Comparison of ENCODE assay signal across 23 cellular contexts in genomic region chr6:160921095-160921494, GRCh38.
"Had no signal": no experiment of that assay in that cellular context is flagged by ENCODE, and none has a peak within 500 bp of the region (broad histone marks: within the 10 kb centered on the region; RNA-seq: fewer than 3 reads in every experiment).

No MANE protein-coding gene starts in this region.

- H3K27me3 ChIP-seq: colonic mucosa, esophagus squamous epithelium, gastrocnemius medialis, left lung had no signal

- FAIRE-seq: endometrium, islet of Langerhans, keratinocyte had no signal

- ATAC-seq: effector memory CD8-positive, alpha-beta T cell; gastrocnemius medialis; heart right ventricle; left cardiac atrium; left ventricle myocardium superior; mucosa of descending colon had no signal

- H3K9me3 ChIP-seq: colonic mucosa, esophagus squamous epithelium, gastrocnemius medialis, heart right ventricle, left lung, lower lobe of right lung, mucosa of descending colon had no signal

- DNase-seq: colonic mucosa; cortex of kidney; effector CD8-positive, alpha-beta T cell; effector memory CD8-positive, alpha-beta T cell; endodermal cell; erythroblast; esophagus squamous epithelium; foreskin melanocyte; gastrocnemius medialis; glutamatergic neuron; head of caudate nucleus; heart right ventricle; hippocampal formation; left cardiac atrium; left lung; left ventricle myocardium superior; lower lobe of right lung; mesenchymal stem cell; mucosa of descending colon; naive B cell had no signal

- H3K36me3 ChIP-seq: colonic mucosa, esophagus squamous epithelium, gastrocnemius medialis, heart right ventricle, left lung, lower lobe of right lung had no signal

- H3K4me3 ChIP-seq: colonic mucosa, esophagus squamous epithelium, gastrocnemius medialis, heart right ventricle, left lung, lower lobe of right lung, mucosa of descending colon had no signal

- H3K4me1 ChIP-seq: colonic mucosa, gastrocnemius medialis, heart right ventricle, left lung, lower lobe of right lung had no signal

- H3K27ac ChIP-seq: colonic mucosa, gastrocnemius medialis, heart right ventricle, left lung, lower lobe of right lung had no signal
